Comparison of ENCODE assay signal across 18 cellular contexts in genomic region chr3:34008836-34009479, GRCh38.
"Had no signal": no experiment of that assay in that cellular context is flagged by ENCODE, and none has a peak within 500 bp of the region (broad histone marks: within the 10 kb centered on the region; RNA-seq: fewer than 3 reads in every experiment).

No MANE protein-coding gene starts in this region.

- H3K27ac Mint-ChIP-seq: activated CD8-positive, alpha-beta T cell treated with anti-CD3 and anti-CD28 coated beads for 36 hours; activated T-cell treated with anti-CD3 and anti-CD28 coated beads, Interleukin-2, amount 50 U/mL, for 72 hours had no signal

- H3K4me3 Mint-ChIP-seq: activated CD8-positive, alpha-beta T cell treated with anti-CD3 and anti-CD28 coated beads for 36 hours; activated T-cell treated with anti-CD3 and anti-CD28 coated beads, Interleukin-2, amount 50 U/mL, for 72 hours had no signal

- H3K27ac ChIP-seq: ascending aorta, coronary artery, heart right ventricle, pancreas, upper lobe of left lung, VCaP had no signal

- DNase-seq: activated CD4-positive, alpha-beta T cell treated with anti-CD3 and anti-CD28 coated beads for 4 hours; activated CD8-positive, alpha-beta memory T cell treated with anti-CD3 and anti-CD28 coated beads, Interleukin-2, amount 50 U/mL, for 4 hours; activated CD8-positive, alpha-beta T cell treated with anti-CD3 and anti-CD28 coated beads for 36 hours; activated naive CD4-positive, alpha-beta T cell; activated T-cell treated with anti-CD3 and anti-CD28 coated beads, Interleukin-2, amount 50 U/mL, for 72 hours; effector CD8-positive, alpha-beta T cell; foreskin melanocyte; heart right ventricle; kidney; left ventricle myocardium superior; pancreas; stimulated activated CD4-positive, alpha-beta T cell treated with anti-CD3 and anti-CD28 coated beads, Interleukin-4, amount 100 ng/mL, for 1 hour; stimulated activated CD8-positive, alpha-beta memory T cell treated with anti-CD3 and anti-CD28 coated beads, Interleukin-4, amount 100 ng/mL, for 48 hours; stimulated activated naive CD8-positive, alpha-beta T cell treated with anti-CD3 and anti-CD28 coated beads, Interleukin-15, Interleukin-2, amounts not matched to agents 100 U/mL and 50 U/mL, for 24 hours; upper lobe of left lung had no signal

- H3K9me3 Mint-ChIP-seq: activated CD8-positive, alpha-beta T cell treated with anti-CD3 and anti-CD28 coated beads for 36 hours; activated T-cell treated with anti-CD3 and anti-CD28 coated beads, Interleukin-2, amount 50 U/mL, for 72 hours had no signal

- H3K4me1 ChIP-seq: heart right ventricle, pancreas had no signal

- H3K36me3 ChIP-seq: ascending aorta, heart right ventricle, pancreas, upper lobe of left lung had no signal

- H3K9me3 ChIP-seq: ascending aorta, heart right ventricle, pancreas, upper lobe of left lung had no signal

- H3K4me3 ChIP-seq: ascending aorta, coronary artery, heart right ventricle, pancreas, upper lobe of left lung had no signal

- H3K27me3 ChIP-seq: ascending aorta, pancreas, upper lobe of left lung had no signal

- H3K27me3 Mint-ChIP-seq: activated CD8-positive, alpha-beta T cell treated with anti-CD3 and anti-CD28 coated beads for 36 hours had no signal

- ATAC-seq: activated CD8-positive, alpha-beta T cell treated with anti-CD3 and anti-CD28 coated beads for 36 hours; activated T-cell treated with anti-CD3 and anti-CD28 coated beads, Interleukin-2, amount 50 U/mL, for 72 hours; heart right ventricle; left ventricle myocardium superior; pancreas had no signal
